ENCODE assay signal across 16 cellular contexts in the genomic region with DNA sequence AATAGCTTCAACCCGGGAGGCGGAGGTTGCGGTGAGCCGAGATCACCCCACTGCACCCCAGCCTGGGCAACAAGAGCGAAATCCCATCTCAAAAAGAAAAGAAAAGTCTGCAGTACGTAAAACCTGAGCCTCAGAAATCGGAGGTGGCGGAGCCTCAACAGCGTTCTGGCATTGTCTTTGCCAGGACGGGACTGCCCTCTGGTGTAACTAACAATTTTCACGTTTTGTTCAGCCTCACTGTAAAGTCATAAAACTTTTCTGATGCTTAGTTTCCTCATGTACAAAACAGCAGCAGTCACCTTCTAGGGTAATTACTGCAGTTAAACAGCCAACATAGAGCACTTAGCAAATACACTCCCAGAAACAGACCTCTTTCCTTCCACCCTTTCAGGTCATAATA.
A peak's percentile ranks its signal among the peaks of the same experiment; 100 is the strongest.
DNase-seq lines count a peak whose midpoint lies in the region; ATAC-seq and TF ChIP-seq lines count a peak whose summit lies in the region.
"Had no signal": no experiment of that assay in that cellular context is flagged by ENCODE, and none has a peak within 500 bp of the region (broad histone marks: within the 10 kb centered on the region; RNA-seq: fewer than 3 reads in every experiment).

No MANE protein-coding gene starts in this region.

- DNase-seq in DMS 273 (lab: John Stamatoyannopoulos, UW; ENCODE audit: unreplicated experiment) = peak; percentile 6
- no peak for DNase-seq in DMS 273 treated with DMSO at 0.1 percent for 48 hours (lab: John Stamatoyannopoulos, UW)
- peak; percentile 8 for DNase-seq in ELR (ENCODE audit: low read depth)
- no peak for DNase-seq in RWPE2 (ENCODE audit: low spot score)
- peak; percentile 60 to 66 for DNase-seq in left colon
- no peak for DNase-seq in GF-D8 (lab: John Stamatoyannopoulos, UW)
- DNase-seq in NCI-H1436 treated with DMSO at 0.1 percent for 48 hours (lab: John Stamatoyannopoulos, UW) = no peak
- DNase-seq in NCI-H446 (lab: John Stamatoyannopoulos, UW) = no peak
- DNase-seq: 8988T; CD8-positive, alpha-beta T cell; effector CD4-positive, alpha-beta T cell; NCI-H82; SJCRH30 had no signal

- no peak for ATAC-seq in RWPE2 (ENCODE audit: low read depth)
- peak; percentile 83 for ATAC-seq in left colon
- ATAC-seq: CD8-positive, alpha-beta T cell; stimulated activated effector memory CD8-positive, alpha-beta T cell treated with anti-CD3 and anti-CD28 coated beads, Interleukin-12 subunit alpha, Interleukin-12 subunit beta, amount 100 ng/mL, for 72 hours had no signal

- peak; percentile 16 for TF ChIP-seq CTCF in RWPE2 (IDR thresholded peaks at IDR 0.05; ENCODE audit: poor library complexity, severe bottlenecking)

- H3K4me1 ChIP-seq in RWPE2 (ENCODE audit: insufficient read depth, poor library complexity, severe bottlenecking) = peaks cover 11% of the 10 kb centered on the region
- H3K4me1 ChIP-seq: SJCRH30 had no signal

- intact Hi-C loops in left colon (cut with DNase I, micrococcal nuclease) = no loop called here

- H3K36me3 ChIP-seq in RWPE2 (ENCODE audit: low read depth) = no peaks in the 10 kb centered on the region
- H3K36me3 ChIP-seq: SJCRH30, upper lobe of left lung had no signal

- H3K4me3 ChIP-seq in RWPE2 (ENCODE audit: severe bottlenecking) = no peak overlapping the region
- H3K4me3 ChIP-seq: lung, SJCRH30, upper lobe of left lung had no signal

- no peaks in the 10 kb centered on the region for H3K27me3 ChIP-seq in RWPE2 (ENCODE audit: insufficient read depth, poor library complexity, severe bottlenecking)
- H3K27me3 ChIP-seq: SJCRH30, upper lobe of left lung had no signal

- no peak overlapping the region for H3K27ac ChIP-seq in RWPE2 (ENCODE audit: poor library complexity, severe bottlenecking)
- H3K27ac ChIP-seq: SJCRH30, upper lobe of left lung had no signal

- no peaks in the 10 kb centered on the region for H3K9me3 ChIP-seq in RWPE2 (ENCODE audit: severe bottlenecking)
- H3K9me3 ChIP-seq: SJCRH30, upper lobe of left lung had no signal

Comparison
In these comparisons a context has a peak if more than half of its experiments do, and no peak if none do; other contexts are left out.
1. DNase-seq: peak in DMS 273 (single experiment), ELR (single experiment) and left colon (2 of 2); none in DMS 273 treated with DMSO at 0.1 percent for 48 hours (single experiment), RWPE2 (single experiment), GF-D8 (single experiment), NCI-H1436 treated with DMSO at 0.1 percent for 48 hours (single experiment) and NCI-H446 (0 of 2).